Comparison of ENCODE assay signal across 8 cellular contexts in the genomic region with DNA sequence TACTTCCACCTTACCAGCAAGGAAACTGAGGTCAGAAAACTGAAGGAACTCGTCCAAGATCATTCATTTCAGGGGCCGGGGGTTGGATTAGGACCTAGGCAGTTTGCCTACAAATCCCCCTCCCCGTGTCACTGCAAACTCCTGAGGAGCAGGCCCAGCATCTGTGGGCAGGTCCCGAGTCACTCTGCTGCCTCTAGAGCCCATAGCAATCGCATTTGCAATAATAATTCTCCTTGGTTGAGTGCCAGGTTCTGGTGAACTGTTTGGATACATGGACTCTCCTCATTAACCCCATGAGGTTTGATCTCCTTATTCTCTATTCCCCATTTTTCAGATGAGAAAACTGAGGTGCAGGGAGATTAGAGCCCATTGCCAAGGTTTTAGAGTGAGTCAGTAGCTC. TPM values are rescaled to one million over a fixed set of nuclear protein-coding genes. Genes with fewer than 3 reads are reported as not detected.
DNase-seq lines count a peak whose midpoint lies in the region; ATAC-seq and TF ChIP-seq lines count a peak whose summit lies in the region.

No MANE protein-coding gene starts in this region.

- H3K36me3 Mint-ChIP-seq in activated CD4-positive, alpha-beta memory T cell treated with anti-CD3 and anti-CD28 coated beads for 36 hours: peaks cover 13% of the 10 kb centered on the region
- H3K36me3 Mint-ChIP-seq in stimulated activated naive B cell treated with anti-CD40 and anti-IgM and Interleukin-4, amounts not matched to agents 10 μg/mL and 1 μg/mL and 100 μg/mL, for 72 hours: peaks cover 11 to 21% of the 10 kb centered on the region in 2 donors

- CTCF ChIA-PET in A673 (lab: Charles Lee): interaction anchor here (0.5 kb wide), 1 partner anchor 11 kb away, joined by 3 read pairs; no protein-coding TSS in a partner anchor
- CTCF ChIA-PET in activated CD4-positive, alpha-beta memory T cell treated with anti-CD3 and anti-CD28 coated beads for 36 hours (lab: Charles Lee): interaction anchor here (1.3 kb wide), 1 partner anchor 8 kb away, joined by 6 read pairs; a partner anchor contains a TSS

- H3K9me3 Mint-ChIP-seq in activated CD4-positive, alpha-beta memory T cell treated with anti-CD3 and anti-CD28 coated beads for 36 hours: no peaks in the 10 kb centered on the region
- no peaks in the 10 kb centered on the region for H3K9me3 Mint-ChIP-seq in stimulated activated naive B cell treated with anti-CD40 and anti-IgM and Interleukin-4, amounts not matched to agents 10 μg/mL and 1 μg/mL and 100 μg/mL, for 72 hours

- peaks cover 23% of the 10 kb centered on the region for H3K4me1 Mint-ChIP-seq in activated CD4-positive, alpha-beta memory T cell treated with anti-CD3 and anti-CD28 coated beads for 36 hours (ENCODE audit: low read depth)
- peaks cover 14 to 22% of the 10 kb centered on the region in 2 donors for H3K4me1 Mint-ChIP-seq in stimulated activated naive B cell treated with anti-CD40 and anti-IgM and Interleukin-4, amounts not matched to agents 10 μg/mL and 1 μg/mL and 100 μg/mL, for 72 hours

- POLR2A ChIA-PET in A673 (lab: Charles Lee; ENCODE audit: low non-redundant PET): no interaction called here
- POLR2A ChIA-PET in activated CD4-positive, alpha-beta memory T cell treated with anti-CD3 and anti-CD28 coated beads for 36 hours (lab: Charles Lee): no interaction called here

- H3K9me3 ChIP-seq in A673 (ENCODE audit: low read depth, low read length, poor library complexity, severe bottlenecking) (no peaks in the 10 kb centered on the region), hepatocyte (ENCODE audit: low read depth) (no peaks in the 10 kb centered on the region)

- H3K9me2 ChIP-seq in hepatocyte (replicated peaks; ENCODE audit: insufficient read depth): no peaks in the 10 kb centered on the region

- peak overlapping the region; percentile 37 for H2AFZ ChIP-seq in hepatocyte

- ATAC-seq in stimulated activated naive B cell treated with anti-CD40 and anti-IgM and Interleukin-4, amounts not matched to agents 10 μg/mL and 1 μg/mL and 100 μg/mL, for 72 hours (replicated peaks): no peak
- ATAC-seq in GM21619 (IDR thresholded peaks at IDR 0.05; ENCODE audit: unreplicated experiment): no peak

- peak overlapping the region; percentile 91 for H3K4me3 Mint-ChIP-seq in activated CD4-positive, alpha-beta memory T cell treated with anti-CD3 and anti-CD28 coated beads for 36 hours
- H3K4me3 Mint-ChIP-seq in stimulated activated naive B cell treated with anti-CD40 and anti-IgM and Interleukin-4, amounts not matched to agents 10 μg/mL and 1 μg/mL and 100 μg/mL, for 72 hours: peak overlapping the region; percentile 96 to 97

- TF ChIP-seq CTCF in A673 (conservative IDR thresholded peaks at IDR 0.05; ENCODE audit: low read depth, low read length) (no peak), hepatocyte (IDR thresholded peaks at IDR 0.05; ENCODE audit: poor library complexity) (no peak)

- H3K27ac ChIP-seq in A673 (ENCODE audit: low read depth, low read length, poor library complexity, severe bottlenecking) (peak overlapping the region; percentile 85), hepatocyte (no peak overlapping the region)

- intact Hi-C loops in A673 (cut with micrococcal nuclease; ENCODE audit: unreplicated experiment): no loop called here
- intact Hi-C loops in activated CD4-positive, alpha-beta memory T cell treated with anti-CD3 and anti-CD28 coated beads for 36 hours (cut with micrococcal nuclease): loop anchor here (5.0 kb wide), 1 partner anchor 76 kb away; no protein-coding TSS in a partner anchor

- peaks cover 18% of the 10 kb centered on the region for H3K36me3 ChIP-seq in A673 (ENCODE audit: insufficient read depth, low read length, poor library complexity, severe bottlenecking)
- peaks cover 6% of the 10 kb centered on the region for H3K36me3 ChIP-seq in H7 (replicated peaks; ENCODE audit: control insufficient read depth, insufficient read depth, low read length)
- H3K36me3 ChIP-seq in hepatocyte (replicated peaks; ENCODE audit: insufficient read depth, low read depth): no peaks in the 10 kb centered on the region

- H3K4me2 ChIP-seq in hepatocyte: peak overlapping the region; percentile 92

- H4K20me1 ChIP-seq in hepatocyte (ENCODE audit: insufficient read depth, poor library complexity, severe bottlenecking): no peaks in the 10 kb centered on the region

- H3K27me3 Mint-ChIP-seq in activated CD4-positive, alpha-beta memory T cell treated with anti-CD3 and anti-CD28 coated beads for 36 hours: no peaks in the 10 kb centered on the region
- H3K27me3 Mint-ChIP-seq in stimulated activated naive B cell treated with anti-CD40 and anti-IgM and Interleukin-4, amounts not matched to agents 10 μg/mL and 1 μg/mL and 100 μg/mL, for 72 hours: no peaks in the 10 kb centered on the region

- peak; percentile 60 for DNase-seq in A673 (ENCODE audit: low spot score)
- peak; percentile 48 for DNase-seq in H7
- DNase-seq in activated CD4-positive, alpha-beta memory T cell treated with anti-CD3 and anti-CD28 coated beads for 36 hours: no peak
- no peak for DNase-seq in hepatocyte (ENCODE audit: low spot score)
- no peak for DNase-seq in stimulated activated naive B cell treated with anti-CD40 and anti-IgM and Interleukin-4, amounts not matched to agents 10 μg/mL and 1 μg/mL and 100 μg/mL, for 72 hours
- DNase-seq in COLO668 (lab: John Stamatoyannopoulos, UW; ENCODE audit: unreplicated experiment): no peak
- DNase-seq in NCI-H1105 treated with DMSO at 0.1 percent for 48 hours (lab: John Stamatoyannopoulos, UW): no peak

- H3K4me3 ChIP-seq in A673 (ENCODE audit: low read depth, low read length, poor library complexity, severe bottlenecking) (peak overlapping the region; percentile 99), H7 (ENCODE audit: insufficient read depth, low read depth, low read length) (peak overlapping the region; percentile 87), hepatocyte (peak overlapping the region; percentile 40)

- H3K79me2 ChIP-seq in hepatocyte: peaks cover 37% of the 10 kb centered on the region

- BruUV-seq in A673 (replicated peaks; lab: Mats Ljungman, UMichigan): no TSS peak

- H3K27ac Mint-ChIP-seq in activated CD4-positive, alpha-beta memory T cell treated with anti-CD3 and anti-CD28 coated beads for 36 hours: no peak overlapping the region
- H3K27ac Mint-ChIP-seq in stimulated activated naive B cell treated with anti-CD40 and anti-IgM and Interleukin-4, amounts not matched to agents 10 μg/mL and 1 μg/mL and 100 μg/mL, for 72 hours: peak overlapping the region; percentile 88

- 24% methylated on average over 5 of the region's 5 CpGs for WGBS in hepatocyte (ENCODE audit: low lambda C conversion rate, missing lambda C conversion rate)

- no peaks in the 10 kb centered on the region for H3K27me3 ChIP-seq in A673 (replicated peaks; ENCODE audit: insufficient read depth, low read depth, low read length, poor library complexity)
- H3K27me3 ChIP-seq in H7 (ENCODE audit: control insufficient read depth, insufficient read depth, low read length): no peaks in the 10 kb centered on the region
- H3K27me3 ChIP-seq in hepatocyte: no peaks in the 10 kb centered on the region

- H3K4me1 ChIP-seq in A673 (ENCODE audit: insufficient read depth, low read length, poor library complexity, severe bottlenecking): no peaks in the 10 kb centered on the region
- H3K4me1 ChIP-seq in hepatocyte (ENCODE audit: insufficient read depth): peaks cover 6% of the 10 kb centered on the region

RNA-seq across cellular contexts. Expression of a gene that starts 0.9 kb away (rescaled TPM):
- total RNA-seq in A673 (2021): 177 and 179 TPM in 2 replicates
- 180 and 208 TPM in 2 replicates for total RNA-seq in H7 (2014; rRNA removed; shearing (Covaris generic))
- 10 to 100 TPM; 85.4 to 86.1 TPM for total RNA-seq in activated CD4-positive, alpha-beta memory T cell treated with anti-CD3 and anti-CD28 coated beads for 36 hours
- total RNA-seq in hepatocyte: 62.1 and 79.0 TPM in 2 replicates
- 123 and 136 TPM in 2 replicates for polyA plus RNA-seq in hepatocyte

RNA-seq across cellular contexts. Expression of a gene that starts 8.3 kb away (rescaled TPM):
- total RNA-seq in A673 (2021): 327 and 383 TPM in 2 replicates
- 266 and 288 TPM in 2 replicates for total RNA-seq in H7 (2014; rRNA removed; shearing (Covaris generic))
- 100 to 1,000 TPM; 334 to 346 TPM for total RNA-seq in activated CD4-positive, alpha-beta memory T cell treated with anti-CD3 and anti-CD28 coated beads for 36 hours
- total RNA-seq in hepatocyte: 528 and 581 TPM in 2 replicates
- 613 and 628 TPM in 2 replicates for polyA plus RNA-seq in hepatocyte

RNA-seq across cellular contexts. Expression of a gene that starts 17.1 kb away (rescaled TPM):
- 21.7 and 26.4 TPM in 2 replicates for total RNA-seq in A673 (2021)
- 31.2 and 36.4 TPM in 2 replicates for total RNA-seq in H7 (2014; rRNA removed; shearing (Covaris generic))
- total RNA-seq in activated CD4-positive, alpha-beta memory T cell treated with anti-CD3 and anti-CD28 coated beads for 36 hours: 10 to 100 TPM; 20.7 to 22.0 TPM
- total RNA-seq in hepatocyte: 28.1 and 33.1 TPM in 2 replicates
- polyA plus RNA-seq in hepatocyte: 42.3 and 44.4 TPM in 2 replicates

Comparison
In these comparisons a context has a peak if more than half of its experiments do, and no peak if none do; other contexts are left out.
1. DNase-seq: peak in A673 (single experiment) and H7 (single experiment); none in activated CD4-positive, alpha-beta memory T cell treated with anti-CD3 and anti-CD28 coated beads for 36 hours (single experiment), hepatocyte (single experiment), stimulated activated naive B cell treated with anti-CD40 and anti-IgM and Interleukin-4, amounts not matched to agents 10 μg/mL and 1 μg/mL and 100 μg/mL, for 72 hours (single experiment), COLO668 (single experiment) and NCI-H1105 treated with DMSO at 0.1 percent for 48 hours (single experiment).
2. H3K4me3 ChIP-seq: peak in every context shown above with its lines; median percentile 99 in A673; 87 in H7; 40 in hepatocyte.